In genomic region chr6:31793927-31794245, GRCh38 we compare ENCODE assay signal across 7 cellular contexts. TPM values are rescaled to one million over a fixed set of nuclear protein-coding genes. Genes with fewer than 3 reads are reported as not detected.
A peak's percentile ranks its signal among the peaks of the same experiment; 100 is the strongest.
DNase-seq lines count a peak whose midpoint lies in the region; ATAC-seq and TF ChIP-seq lines count a peak whose summit lies in the region.
"Not testable (repeated sequence)": the region's sequence is repeated elsewhere in the genome, so short reads cannot be mapped to it uniquely, and the experiment has no call there.

No MANE protein-coding gene starts in this region.

- not testable (repeated sequence) for H3K4ac ChIP-seq in mesenchymal stem cell (ENCODE audit: low read depth in 1 of 2, low read length in 2 of 2)

- not testable (repeated sequence) for H2AFZ ChIP-seq in MM.1S (ENCODE audit: low read length); mesenchymal stem cell (ENCODE audit: low read depth, low read length)

- not testable (repeated sequence) for H3K4me1 ChIP-seq in ES-I3 (ENCODE audit: insufficient read depth, low read length); rectal smooth muscle tissue (ENCODE audit: control insufficient read depth, insufficient read depth, low read length)
- H3K4me1 ChIP-seq in MM.1S (ENCODE audit: low read length) (peaks cover 19% of the 10 kb centered on the region), mesenchymal stem cell (ENCODE audit: control insufficient read depth, insufficient read depth, low read depth, low read length) (peaks cover 15% of the 10 kb centered on the region)

- not testable (repeated sequence) for H3K27me3 Mint-ChIP-seq in activated CD4-positive, alpha-beta T cell treated with anti-CD3 and anti-CD28 coated beads for 36 hours

- not testable (repeated sequence) for H3K9me3 ChIP-seq in ES-I3 (ENCODE audit: control insufficient read depth, insufficient read depth, low read length); MM.1S (replicated peaks; ENCODE audit: insufficient read depth, low read length); mesenchymal stem cell (ENCODE audit: control insufficient read depth, low read length)

- not testable (repeated sequence) for H3K18ac ChIP-seq in mesenchymal stem cell (ENCODE audit: low read depth in 1 of 2, low read length in 2 of 2)

- not testable (repeated sequence) for H2BK120ac ChIP-seq in mesenchymal stem cell (ENCODE audit: low read depth, low read length)

- H3K79me1 ChIP-seq in mesenchymal stem cell (replicated peaks; ENCODE audit: low read length, poor library complexity, severe bottlenecking): peaks cover 12% of the 10 kb centered on the region

- not testable (repeated sequence) for H2BK15ac ChIP-seq in mesenchymal stem cell (ENCODE audit: low read depth, poor library complexity, severe bottlenecking)

- H3F3A ChIP-seq in MM.1S (ENCODE audit: insufficient read depth, low read length): peaks cover 48% of the 10 kb centered on the region

- H3K9me3 Mint-ChIP-seq in activated CD4-positive, alpha-beta T cell treated with anti-CD3 and anti-CD28 coated beads for 36 hours (ENCODE audit: low read depth): not testable (repeated sequence)

- not testable (repeated sequence) for H3K23ac ChIP-seq in mesenchymal stem cell (ENCODE audit: low read length in 2 of 2)

- not testable (repeated sequence) for H3K14ac ChIP-seq in mesenchymal stem cell (ENCODE audit: low read length in 2 of 2)

- H2AK5ac ChIP-seq in mesenchymal stem cell (ENCODE audit: low read length, severe bottlenecking): not testable (repeated sequence)

- POLR2A ChIA-PET in activated CD4-positive, alpha-beta T cell treated with anti-CD3 and anti-CD28 coated beads for 36 hours (lab: Charles Lee): interaction anchor here (0.7 kb wide), 1 partner anchor 12 kb away, joined by 9 read pairs; no protein-coding TSS in a partner anchor

- not testable (repeated sequence) for H3K9me2 ChIP-seq in MM.1S (replicated peaks; ENCODE audit: insufficient read depth, low read length)

- not testable (repeated sequence) for H4K20me1 ChIP-seq in MM.1S (ENCODE audit: insufficient read depth, low read length)

- peaks cover 51% of the 10 kb centered on the region for H3K4me1 Mint-ChIP-seq in activated CD4-positive, alpha-beta T cell treated with anti-CD3 and anti-CD28 coated beads for 36 hours

- not testable (repeated sequence) for H2BK5ac ChIP-seq in mesenchymal stem cell (ENCODE audit: low read depth, low read length, poor library complexity, severe bottlenecking)

- H4K91ac ChIP-seq in mesenchymal stem cell (ENCODE audit: low read length): not testable (repeated sequence)

- CTCF ChIA-PET in activated CD4-positive, alpha-beta T cell treated with anti-CD3 and anti-CD28 coated beads for 36 hours (lab: Charles Lee): interaction anchor here (1.3 kb wide), 1 partner anchor 56 kb away, joined by 5 read pairs; no protein-coding TSS in a partner anchor

- TF ChIP-seq CTCF in MM.1S (IDR thresholded peaks at IDR 0.05; ENCODE audit: low read length); astrocyte of the cerebellum (IDR thresholded peaks at IDR 0.05; ENCODE audit: low read depth, low read length, missing control alignments); epithelial cell of proximal tubule (conservative IDR thresholded peaks at IDR 0.05; ENCODE audit: low read depth, low read length): not testable (repeated sequence)

- H3K4me2 ChIP-seq in MM.1S (ENCODE audit: low read depth, low read length): peak overlapping the region; percentile 84
- not testable (repeated sequence) for H3K4me2 ChIP-seq in mesenchymal stem cell (ENCODE audit: low read length, poor library complexity, severe bottlenecking)

- DNase-seq in MM.1S; activated CD4-positive, alpha-beta T cell treated with anti-CD3 and anti-CD28 coated beads for 36 hours; astrocyte of the cerebellum (ENCODE audit: low read depth); epithelial cell of proximal tubule (ENCODE audit: low read depth); mesenchymal stem cell: not testable (repeated sequence)

- ATAC-seq in activated CD4-positive, alpha-beta T cell treated with anti-CD3 and anti-CD28 coated beads for 36 hours: not testable (repeated sequence)

- peak overlapping the region; percentile 95 for H3K4me3 Mint-ChIP-seq in activated CD4-positive, alpha-beta T cell treated with anti-CD3 and anti-CD28 coated beads for 36 hours

- 90% methylated on average over 6 of the region's 6 CpGs for WGBS in mesenchymal stem cell

- H3K36me3 Mint-ChIP-seq in activated CD4-positive, alpha-beta T cell treated with anti-CD3 and anti-CD28 coated beads for 36 hours (ENCODE audit: low read depth): peaks cover 48% of the 10 kb centered on the region

- peak overlapping the region; percentile 90; the same call in 1 of the 2 replicates for H3K9ac ChIP-seq in ES-I3 (ENCODE audit: low read depth, low read length)
- H3K9ac ChIP-seq in MM.1S (ENCODE audit: low read length): peak overlapping the region; percentile 100
- peak overlapping the region; percentile 99 for H3K9ac ChIP-seq in mesenchymal stem cell (ENCODE audit: low read length)
- not testable (repeated sequence) for H3K9ac ChIP-seq in rectal smooth muscle tissue (ENCODE audit: low read length)

- peak overlapping the region; percentile 83 for H3K27ac Mint-ChIP-seq in activated CD4-positive, alpha-beta T cell treated with anti-CD3 and anti-CD28 coated beads for 36 hours

- peaks cover 52% of the 10 kb centered on the region for H3K79me2 ChIP-seq in MM.1S (ENCODE audit: low read length)

- H3K36me3 ChIP-seq in ES-I3 (ENCODE audit: insufficient read depth, low read length); MM.1S (replicated peaks; ENCODE audit: insufficient read depth, low read length); rectal smooth muscle tissue (ENCODE audit: control insufficient read depth, insufficient read depth, low read length): not testable (repeated sequence)
- peaks cover 31 to 40% of the 10 kb centered on the region in 2 experiments for H3K36me3 ChIP-seq in mesenchymal stem cell (ENCODE audit: control insufficient read depth in 1 of 2, insufficient read depth in 2 of 2, low read depth in 1 of 2, low read length in 2 of 2)

- H3K27ac ChIP-seq in MM.1S (ENCODE audit: low read length) (peak overlapping the region; percentile 83; the same call in 1 of the 2 replicates), rectal smooth muscle tissue (ENCODE audit: low read depth, low read length) (peak overlapping the region; percentile 91)
- H3K27ac ChIP-seq in mesenchymal stem cell (ENCODE audit: low read length, poor library complexity, severe bottlenecking): not testable (repeated sequence)

- intact Hi-C loops in activated CD4-positive, alpha-beta T cell treated with anti-CD3 and anti-CD28 coated beads for 36 hours (cut with DNase I, micrococcal nuclease): loop anchor here in 1 of 2 experiments (2.0 kb wide), 1 partner anchor 55 kb away; no protein-coding TSS in a partner anchor

- H3K27me3 ChIP-seq in MM.1S (replicated peaks; ENCODE audit: insufficient read depth, low read length); mesenchymal stem cell (ENCODE audit: control insufficient read depth in 1 of 2, insufficient read depth in 1 of 2, low read length in 2 of 2); rectal smooth muscle tissue (ENCODE audit: control insufficient read depth, insufficient read depth, low read length): not testable (repeated sequence)

- H4K8ac ChIP-seq in mesenchymal stem cell (ENCODE audit: low read length): not testable (repeated sequence)

- in situ Hi-C loops in astrocyte of the cerebellum (cut with HindIII; ENCODE audit: low sequenced_read_pairs): not testable (repeated sequence)

- peak overlapping the region; percentile 100 for H3K4me3 ChIP-seq in MM.1S (ENCODE audit: low read length)
- H3K4me3 ChIP-seq in astrocyte of the cerebellum (ENCODE audit: low read depth, low read length): peak overlapping the region; percentile 91
- H3K4me3 ChIP-seq in epithelial cell of proximal tubule (ENCODE audit: low read depth, low read length): peak overlapping the region; percentile 84
- H3K4me3 ChIP-seq in mesenchymal stem cell (ENCODE audit: insufficient read depth in 1 of 2, low read depth in 1 of 2, low read length in 2 of 2): peak overlapping the region in 1 of 2 experiments; percentile 98
- not testable (repeated sequence) for H3K4me3 ChIP-seq in rectal smooth muscle tissue (ENCODE audit: low read length)

- H2BK12ac ChIP-seq in mesenchymal stem cell (ENCODE audit: low read length in 2 of 2): not testable (repeated sequence)

RNA-seq across cellular contexts. Expression of gene VARS1, which starts 1.7 kb away (rescaled TPM):
- 100 to 1,000 TPM; 147 to 169 TPM for total RNA-seq in activated CD4-positive, alpha-beta T cell treated with anti-CD3 and anti-CD28 coated beads for 36 hours
- 113 and 166 TPM in 2 replicates for total RNA-seq in epithelial cell of proximal tubule
- polyA plus RNA-seq in mesenchymal stem cell (2013, experiment 1 of 2): 36.2 TPM
- 34.7 TPM for polyA plus RNA-seq in mesenchymal stem cell (2013, experiment 2 of 2)

RNA-seq across cellular contexts. Expression of gene LSM2, which starts 12.9 kb away (rescaled TPM):
- total RNA-seq in activated CD4-positive, alpha-beta T cell treated with anti-CD3 and anti-CD28 coated beads for 36 hours: 100 to 1,000 TPM; 112 to 124 TPM
- total RNA-seq in epithelial cell of proximal tubule: 112 and 157 TPM in 2 replicates
- 56.3 TPM for polyA plus RNA-seq in mesenchymal stem cell (2013, experiment 1 of 2)
- 60.3 TPM for polyA plus RNA-seq in mesenchymal stem cell (2013, experiment 2 of 2)

RNA-seq across cellular contexts. Expression of gene VWA7, which starts 16.8 kb away (rescaled TPM):
- 1 to 10 TPM; 1.4 to 1.5 TPM for total RNA-seq in activated CD4-positive, alpha-beta T cell treated with anti-CD3 and anti-CD28 coated beads for 36 hours
- 0.65 and 2.2 TPM in 2 replicates for total RNA-seq in epithelial cell of proximal tubule
- 0.39 TPM for polyA plus RNA-seq in mesenchymal stem cell (2013, experiment 1 of 2)
- polyA plus RNA-seq in mesenchymal stem cell (2013, experiment 2 of 2): 0.16 TPM

RNA-seq across cellular contexts. Expression of gene HSPA1L, which starts 21.2 kb away (rescaled TPM):
- 1 to 10 TPM; 1.9 to 2.2 TPM for total RNA-seq in activated CD4-positive, alpha-beta T cell treated with anti-CD3 and anti-CD28 coated beads for 36 hours
- total RNA-seq in epithelial cell of proximal tubule: 0.29 and 0.35 TPM in 2 replicates
- 0.70 TPM for polyA plus RNA-seq in mesenchymal stem cell (2013, experiment 1 of 2)
- polyA plus RNA-seq in mesenchymal stem cell (2013, experiment 2 of 2): 0.64 TPM

RNA-seq across cellular contexts. Expression of gene HSPA1A, which starts 21.5 kb away (rescaled TPM):
- 10 to 100 TPM; 56.1 to 64.7 TPM for total RNA-seq in activated CD4-positive, alpha-beta T cell treated with anti-CD3 and anti-CD28 coated beads for 36 hours
- total RNA-seq in epithelial cell of proximal tubule: 116 and 139 TPM in 2 replicates
- 42.7 TPM for polyA plus RNA-seq in mesenchymal stem cell (2013, experiment 1 of 2)
- polyA plus RNA-seq in mesenchymal stem cell (2013, experiment 2 of 2): 44.5 TPM
